Comparison of ENCODE assay signal across 16 cellular contexts in genomic region chr16:52529226-52529625, GRCh38. TPM values are rescaled to one million over a fixed set of nuclear protein-coding genes. Genes with fewer than 3 reads are reported as not detected.
A peak's percentile ranks its signal among the peaks of the same experiment; 100 is the strongest.
DNase-seq lines count a peak whose midpoint lies in the region; ATAC-seq and TF ChIP-seq lines count a peak whose summit lies in the region.
"Had no signal": no experiment of that assay in that cellular context is flagged by ENCODE, and none has a peak within 500 bp of the region (broad histone marks: within the 10 kb centered on the region; RNA-seq: fewer than 3 reads in every experiment).

No MANE protein-coding gene starts in this region.

- H3K4me1 ChIP-seq in left lung: no peaks in the 10 kb centered on the region
- no peaks in the 10 kb centered on the region for H3K4me1 ChIP-seq in upper lobe of right lung
- H3K4me1 ChIP-seq: BLaER1 treated with 17β-estradiol and CSF1 and Interleukin-3, amounts not matched to agents 10 nM and 100 nM had no signal

- H3K36me3 ChIP-seq in left lung: no peaks in the 10 kb centered on the region
- H3K36me3 ChIP-seq in upper lobe of right lung: no peaks in the 10 kb centered on the region
- H3K36me3 ChIP-seq: BLaER1 treated with 17β-estradiol and CSF1 and Interleukin-3, amounts not matched to agents 10 nM and 100 nM had no signal

- no peaks in the 10 kb centered on the region for H3K9me3 ChIP-seq in left lung
- no peaks in the 10 kb centered on the region for H3K9me3 ChIP-seq in upper lobe of right lung

- intact Hi-C loops in left lung (cut with DNase I): no loop called here
- intact Hi-C loops in upper lobe of right lung (cut with DNase I): no loop called here

- no peak overlapping the region for H3K4me3 ChIP-seq in left lung
- no peak overlapping the region for H3K4me3 ChIP-seq in upper lobe of right lung
- H3K4me3 ChIP-seq: BLaER1 treated with 17β-estradiol and CSF1 and Interleukin-3, amounts not matched to agents 10 nM and 100 nM had no signal

- DNase-seq in DMS79 treated with DMSO at 0.1 percent for 48 hours (lab: John Stamatoyannopoulos, UW): peak; percentile 24
- DNase-seq in DMS79 (lab: John Stamatoyannopoulos, UW): no peak
- peak; percentile 29 for DNase-seq in DMS53 treated with DMSO at 0.1 percent for 48 hours (lab: John Stamatoyannopoulos, UW; ENCODE audit: unreplicated experiment)
- DNase-seq in left lung: no peak
- no peak for DNase-seq in upper lobe of right lung
- no peak for DNase-seq in HT-29 (ENCODE audit: low spot score)
- no peak for DNase-seq in amygdala (lab: John Stamatoyannopoulos, UW)
- DNase-seq: 8988T; CD8-positive, alpha-beta T cell; GF-D8; GOT3; H7; HFFc6 had no signal

- TF ChIP-seq CTCF in left lung (IDR thresholded peaks at IDR 0.05): no peak
- TF ChIP-seq CTCF in upper lobe of right lung (IDR thresholded peaks at IDR 0.05): no peak

- H3K27ac ChIP-seq in left lung (peak overlapping the region in 1 of 2 donors; percentile 62), upper lobe of right lung (no peak overlapping the region)
- H3K27ac ChIP-seq: BLaER1 treated with 17β-estradiol and CSF1 and Interleukin-3, amounts not matched to agents 10 nM and 100 nM had no signal

- ATAC-seq in left lung (peak; percentile 83), upper lobe of right lung (peak; percentile 21)
- ATAC-seq: CD8-positive, alpha-beta T cell; HCT116 had no signal

- no peaks in the 10 kb centered on the region for H3K27me3 ChIP-seq in left lung
- H3K27me3 ChIP-seq in upper lobe of right lung: no peaks in the 10 kb centered on the region
- H3K27me3 ChIP-seq: BLaER1 treated with 17β-estradiol and CSF1 and Interleukin-3, amounts not matched to agents 10 nM and 100 nM had no signal

RNA-seq across cellular contexts. Expression of gene TOX3, which starts 17.7 kb away (rescaled TPM):
- total RNA-seq in left lung: 1 to 10 TPM; 2.8 to 3.0 TPM
- total RNA-seq in upper lobe of right lung: 3.7 TPM
- 5.7 and 7.1 TPM in 2 replicates for total RNA-seq in HT-29 (2014; rRNA removed; shearing (Covaris generic))
- total RNA-seq: B cell; CD8-positive, alpha-beta T cell; HFFc6 had no signal

Comparison
In these comparisons a context has a peak if more than half of its experiments do, and no peak if none do; other contexts are left out.
1. DNase-seq: peak in DMS79 treated with DMSO at 0.1 percent for 48 hours (single experiment) and DMS53 treated with DMSO at 0.1 percent for 48 hours (single experiment); none in DMS79 (single experiment), left lung (0 of 2), upper lobe of right lung (single experiment), HT-29 (single experiment) and amygdala (0 of 56).